ENCODE assay signal across 8 cellular contexts in the genomic region with DNA sequence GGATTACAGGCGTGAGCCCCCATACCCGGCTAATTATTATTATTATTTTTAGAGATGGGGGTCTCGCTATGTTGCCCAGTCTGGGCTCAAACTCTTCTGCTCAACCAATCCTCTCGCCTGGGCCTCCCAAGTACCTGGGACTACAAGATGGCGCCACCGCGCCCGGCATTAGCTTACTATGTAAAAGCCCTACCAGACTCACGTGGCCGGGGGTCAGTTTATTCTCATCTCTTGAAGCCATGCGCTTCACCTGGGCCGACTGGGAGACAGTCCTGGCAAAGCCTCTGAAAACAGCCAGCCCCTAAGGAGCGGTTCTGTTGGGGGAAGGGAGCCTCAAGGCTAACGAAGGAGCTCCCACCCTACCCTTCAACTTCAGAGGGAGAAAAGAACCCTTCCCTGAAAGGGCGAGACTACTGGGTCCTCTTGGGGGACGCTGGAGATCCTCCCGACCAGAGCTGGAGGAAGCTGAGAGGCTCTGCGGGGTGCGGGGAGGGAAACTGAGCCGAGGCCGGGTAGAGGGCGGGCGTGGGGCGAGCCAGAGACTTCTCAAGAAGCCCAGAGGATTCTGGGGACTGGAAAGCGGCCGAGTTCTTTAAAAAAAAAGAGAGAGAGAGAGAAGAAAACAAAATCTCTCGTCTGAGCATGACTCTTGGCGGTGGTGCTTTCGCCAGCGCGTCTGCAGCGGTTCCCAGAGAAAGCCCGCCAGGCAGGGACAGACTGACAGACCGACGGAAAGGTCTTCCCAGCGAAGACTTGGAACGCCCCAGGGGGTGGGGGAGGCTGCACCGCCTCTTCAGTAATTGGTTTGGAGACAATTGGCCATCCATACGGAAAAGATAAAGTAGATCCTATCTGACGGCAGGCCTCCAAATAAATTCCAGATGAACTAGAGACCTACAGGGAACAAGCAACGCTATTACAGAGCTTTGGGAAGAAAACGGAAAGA. TPM values are rescaled to one million over a fixed set of nuclear protein-coding genes. Genes with fewer than 3 reads are reported as not detected.
DNase-seq lines count a peak whose midpoint lies in the region; ATAC-seq and TF ChIP-seq lines count a peak whose summit lies in the region.

No MANE protein-coding gene starts in this region.

- peaks cover 5% of the 10 kb centered on the region for H3K9me3 Mint-ChIP-seq in neural crest cell
- H3K9me3 Mint-ChIP-seq in activated CD4-positive, alpha-beta memory T cell treated with anti-CD3 and anti-CD28 coated beads, Interleukin-2, amount 10 ng/mL, durations not matched to agents 7 days and 5 days: no peaks in the 10 kb centered on the region
- H3K9me3 Mint-ChIP-seq in activated CD8-positive, alpha-beta memory T cell treated with anti-CD3 and anti-CD28 coated beads, Interleukin-2, amount 10 ng/mL, durations not matched to agents 7 days and 5 days (ENCODE audit: low read depth): no peaks in the 10 kb centered on the region

- H3K4me3 ChIP-seq in fibroblast of pulmonary artery (replicated peaks; ENCODE audit: low read depth, low read length): peak overlapping the region; percentile 39

- DNase-seq in AG08395 (ENCODE audit: low spot score) (peak; percentile 80), SK-N-DZ (ENCODE audit: low spot score) (peak; percentile 86), fibroblast of pulmonary artery (ENCODE audit: low read depth) (peak; percentile 70), neural crest cell (ENCODE audit: low read depth, low spot score) (no peak), NCI-H345 treated with DMSO at 0.1 percent for 48 hours (lab: John Stamatoyannopoulos, UW; ENCODE audit: unreplicated experiment) (no peak), DMS79 (lab: John Stamatoyannopoulos, UW) (no peak)
- DNase-seq in activated CD4-positive, alpha-beta memory T cell treated with anti-CD3 and anti-CD28 coated beads, Interleukin-2, amount 10 ng/mL, durations not matched to agents 7 days and 5 days: no peak
- no peak for DNase-seq in activated CD8-positive, alpha-beta memory T cell treated with anti-CD3 and anti-CD28 coated beads, Interleukin-2, amount 10 ng/mL, durations not matched to agents 7 days and 5 days

- peaks cover 10% of the 10 kb centered on the region for H3K4me1 Mint-ChIP-seq in neural crest cell
- H3K4me1 Mint-ChIP-seq in activated CD4-positive, alpha-beta memory T cell treated with anti-CD3 and anti-CD28 coated beads, Interleukin-2, amount 10 ng/mL, durations not matched to agents 7 days and 5 days: peaks cover 18% of the 10 kb centered on the region
- H3K4me1 Mint-ChIP-seq in activated CD8-positive, alpha-beta memory T cell treated with anti-CD3 and anti-CD28 coated beads, Interleukin-2, amount 10 ng/mL, durations not matched to agents 7 days and 5 days: peaks cover 14% of the 10 kb centered on the region

- H3K4me3 Mint-ChIP-seq in neural crest cell: peak overlapping the region; percentile 55
- no peak overlapping the region for H3K4me3 Mint-ChIP-seq in activated CD4-positive, alpha-beta memory T cell treated with anti-CD3 and anti-CD28 coated beads, Interleukin-2, amount 10 ng/mL, durations not matched to agents 7 days and 5 days
- H3K4me3 Mint-ChIP-seq in activated CD8-positive, alpha-beta memory T cell treated with anti-CD3 and anti-CD28 coated beads, Interleukin-2, amount 10 ng/mL, durations not matched to agents 7 days and 5 days: no peak overlapping the region

- H3K27ac Mint-ChIP-seq in neural crest cell (ENCODE audit: unreplicated experiment): peak overlapping the region; percentile 43
- H3K27ac Mint-ChIP-seq in activated CD4-positive, alpha-beta memory T cell treated with anti-CD3 and anti-CD28 coated beads, Interleukin-2, amount 10 ng/mL, durations not matched to agents 7 days and 5 days: no peak overlapping the region
- no peak overlapping the region for H3K27ac Mint-ChIP-seq in activated CD8-positive, alpha-beta memory T cell treated with anti-CD3 and anti-CD28 coated beads, Interleukin-2, amount 10 ng/mL, durations not matched to agents 7 days and 5 days

- TF ChIP-seq CTCF in fibroblast of pulmonary artery (IDR thresholded peaks at IDR 0.05; ENCODE audit: low read length, missing control alignments): no peak
- no peak for TF ChIP-seq CTCF in neural crest cell (conservative IDR thresholded peaks at IDR 0.05)

- H3K27me3 Mint-ChIP-seq in neural crest cell (ENCODE audit: low read depth): peaks cover 2% of the 10 kb centered on the region
- H3K27me3 Mint-ChIP-seq in activated CD4-positive, alpha-beta memory T cell treated with anti-CD3 and anti-CD28 coated beads, Interleukin-2, amount 10 ng/mL, durations not matched to agents 7 days and 5 days: peaks cover 24% of the 10 kb centered on the region
- peaks cover 32% of the 10 kb centered on the region for H3K27me3 Mint-ChIP-seq in activated CD8-positive, alpha-beta memory T cell treated with anti-CD3 and anti-CD28 coated beads, Interleukin-2, amount 10 ng/mL, durations not matched to agents 7 days and 5 days

- ATAC-seq in activated CD8-positive, alpha-beta memory T cell treated with anti-CD3 and anti-CD28 coated beads, Interleukin-2, amount 10 ng/mL, durations not matched to agents 7 days and 5 days: no peak

- no peaks in the 10 kb centered on the region for H3K36me3 Mint-ChIP-seq in neural crest cell (ENCODE audit: low read depth)
- no peaks in the 10 kb centered on the region for H3K36me3 Mint-ChIP-seq in activated CD4-positive, alpha-beta memory T cell treated with anti-CD3 and anti-CD28 coated beads, Interleukin-2, amount 10 ng/mL, durations not matched to agents 7 days and 5 days (ENCODE audit: low read depth)
- H3K36me3 Mint-ChIP-seq in activated CD8-positive, alpha-beta memory T cell treated with anti-CD3 and anti-CD28 coated beads, Interleukin-2, amount 10 ng/mL, durations not matched to agents 7 days and 5 days: peaks cover 3% of the 10 kb centered on the region

- CTCF ChIA-PET in activated CD4-positive, alpha-beta memory T cell treated with anti-CD3 and anti-CD28 coated beads, Interleukin-2, amount 10 ng/mL, durations not matched to agents 7 days and 5 days (lab: Charles Lee): interaction anchor here (0.8 kb wide), 1 partner anchor 8 kb away, joined by 3 read pairs; no protein-coding TSS in a partner anchor
- CTCF ChIA-PET in activated CD8-positive, alpha-beta memory T cell treated with anti-CD3 and anti-CD28 coated beads, Interleukin-2, amount 10 ng/mL, durations not matched to agents 7 days and 5 days (lab: Charles Lee): no interaction called here

- POLR2A ChIA-PET in activated CD4-positive, alpha-beta memory T cell treated with anti-CD3 and anti-CD28 coated beads, Interleukin-2, amount 10 ng/mL, durations not matched to agents 7 days and 5 days (lab: Charles Lee): no interaction called here

RNA-seq across cellular contexts. Expression of a gene that starts 5.6 kb away (rescaled TPM):
- polyA plus RNA-seq in SK-N-DZ (2014; cell fraction: cytosol; rRNA removed): 13.0 and 26.2 TPM in 2 replicates
- polyA plus RNA-seq in SK-N-DZ (2014; cell fraction: nucleus; rRNA removed): 47.1 and 58.4 TPM in 2 replicates
- 18.7 and 20.7 TPM in 2 replicates for total RNA-seq in neural crest cell
- 1 to 10 TPM; 7.2 to 7.5 TPM for total RNA-seq in activated CD4-positive, alpha-beta memory T cell treated with anti-CD3 and anti-CD28 coated beads, Interleukin-2, amount 10 ng/mL, durations not matched to agents 7 days and 5 days
- 10 to 100 TPM; 13.5 to 14.6 TPM for total RNA-seq in activated CD8-positive, alpha-beta memory T cell treated with anti-CD3 and anti-CD28 coated beads, Interleukin-2, amount 10 ng/mL, durations not matched to agents 7 days and 5 days

RNA-seq across cellular contexts. Expression of a gene that starts 23.3 kb away (rescaled TPM):
- 23.6 and 40.7 TPM in 2 replicates for polyA plus RNA-seq in SK-N-DZ (2014; cell fraction: cytosol; rRNA removed)
- 63.4 and 64.3 TPM in 2 replicates for polyA plus RNA-seq in SK-N-DZ (2014; cell fraction: nucleus; rRNA removed)
- total RNA-seq in neural crest cell: 16.4 and 20.8 TPM in 2 replicates
- 1 to 10 TPM; 1.8 to 3.1 TPM for total RNA-seq in activated CD4-positive, alpha-beta memory T cell treated with anti-CD3 and anti-CD28 coated beads, Interleukin-2, amount 10 ng/mL, durations not matched to agents 7 days and 5 days
- 1 to 10 TPM; 1.3 to 1.4 TPM for total RNA-seq in activated CD8-positive, alpha-beta memory T cell treated with anti-CD3 and anti-CD28 coated beads, Interleukin-2, amount 10 ng/mL, durations not matched to agents 7 days and 5 days

RNA-seq across cellular contexts. Expression of a gene that starts 28.2 kb away (rescaled TPM):
- 35.0 and 43.0 TPM in 2 replicates for polyA plus RNA-seq in SK-N-DZ (2014; cell fraction: cytosol; rRNA removed)
- 23.4 and 33.9 TPM in 2 replicates for polyA plus RNA-seq in SK-N-DZ (2014; cell fraction: nucleus; rRNA removed)
- 0.68 TPM in 2 replicates for total RNA-seq in neural crest cell
- 1 to 10 TPM in 1 of 2 experiments, under 1 TPM in 1; 0.68 to 1.1 TPM for total RNA-seq in activated CD4-positive, alpha-beta memory T cell treated with anti-CD3 and anti-CD28 coated beads, Interleukin-2, amount 10 ng/mL, durations not matched to agents 7 days and 5 days
- under 1 TPM in 1 of 2 experiments, not detected in 1; 0.45 TPM for total RNA-seq in activated CD8-positive, alpha-beta memory T cell treated with anti-CD3 and anti-CD28 coated beads, Interleukin-2, amount 10 ng/mL, durations not matched to agents 7 days and 5 days

RNA-seq across cellular contexts. Expression of a gene that starts 28.9 kb away (rescaled TPM):
- 7.9 and 10.8 TPM in 2 replicates for polyA plus RNA-seq in SK-N-DZ (2014; cell fraction: cytosol; rRNA removed)
- polyA plus RNA-seq in SK-N-DZ (2014; cell fraction: nucleus; rRNA removed): 64.4 and 94.2 TPM in 2 replicates
- 17.0 and 19.4 TPM in 2 replicates for total RNA-seq in neural crest cell
- 1 to 10 TPM; 1.2 TPM for total RNA-seq in activated CD4-positive, alpha-beta memory T cell treated with anti-CD3 and anti-CD28 coated beads, Interleukin-2, amount 10 ng/mL, durations not matched to agents 7 days and 5 days
- total RNA-seq in activated CD8-positive, alpha-beta memory T cell treated with anti-CD3 and anti-CD28 coated beads, Interleukin-2, amount 10 ng/mL, durations not matched to agents 7 days and 5 days: 1 to 10 TPM in 1 of 2 experiments, under 1 TPM in 1; 0.61 to 1.9 TPM

RNA-seq across cellular contexts. Expression of a gene that starts 44.0 kb away (rescaled TPM):
- 131 and 152 TPM in 2 replicates for polyA plus RNA-seq in SK-N-DZ (2014; cell fraction: cytosol; rRNA removed)
- 104 and 136 TPM in 2 replicates for polyA plus RNA-seq in SK-N-DZ (2014; cell fraction: nucleus; rRNA removed)
- total RNA-seq in neural crest cell: 101 and 102 TPM in 2 replicates
- total RNA-seq in activated CD4-positive, alpha-beta memory T cell treated with anti-CD3 and anti-CD28 coated beads, Interleukin-2, amount 10 ng/mL, durations not matched to agents 7 days and 5 days: 10 to 100 TPM; 53.3 to 56.3 TPM
- total RNA-seq in activated CD8-positive, alpha-beta memory T cell treated with anti-CD3 and anti-CD28 coated beads, Interleukin-2, amount 10 ng/mL, durations not matched to agents 7 days and 5 days: 100 to 1,000 TPM in 1 of 2 experiments, 10 to 100 TPM in 1; 92.3 to 103 TPM

Comparison
In these comparisons a context has a peak if more than half of its experiments do, and no peak if none do; other contexts are left out.
1. DNase-seq: peak in AG08395 (single experiment), SK-N-DZ (single experiment) and fibroblast of pulmonary artery (single experiment); none in neural crest cell (single experiment), NCI-H345 treated with DMSO at 0.1 percent for 48 hours (single experiment), activated CD4-positive, alpha-beta memory T cell treated with anti-CD3 and anti-CD28 coated beads, Interleukin-2, amount 10 ng/mL, durations not matched to agents 7 days and 5 days (single experiment), activated CD8-positive, alpha-beta memory T cell treated with anti-CD3 and anti-CD28 coated beads, Interleukin-2, amount 10 ng/mL, durations not matched to agents 7 days and 5 days (single experiment) and DMS79 (single experiment).